Comparison of ENCODE assay signal across 8 cellular contexts in genomic region chr2:234496835-234497591, GRCh38. TPM values are rescaled to one million over a fixed set of nuclear protein-coding genes. Genes with fewer than 3 reads are reported as not detected.
DNase-seq lines count a peak whose midpoint lies in the region; ATAC-seq lines count a peak whose summit lies in the region.

ARL4C (minus strand) TSS chr2:234497081; CDS start chr2:234496586, 495 bp downstream.

- peak within 1 kb of the TSS; percentile 25 for H3K4me3 ChIP-seq in endocrine pancreas (ENCODE audit: control insufficient read depth, insufficient read depth, low read length)
- peak within 1 kb of the TSS; percentile 88 to 99 for H3K4me3 ChIP-seq in mesenchymal stem cell (ENCODE audit: insufficient read depth in 1 of 2, low read depth in 1 of 2, low read length in 2 of 2)

- peak within 1 kb of the TSS; percentile 88 for H4K8ac ChIP-seq in mesenchymal stem cell (ENCODE audit: low read length)

- H2AK5ac ChIP-seq in mesenchymal stem cell (ENCODE audit: low read length, severe bottlenecking), result peak within 1 kb of the TSS; percentile 54

- H3K36me3 ChIP-seq in endocrine pancreas (ENCODE audit: control insufficient read depth, insufficient read depth, low read length) (no peaks in the 10 kb centered on the region), mesenchymal stem cell (ENCODE audit: control insufficient read depth in 1 of 2, insufficient read depth in 2 of 2, low read depth in 1 of 2, low read length in 2 of 2) (peaks cover 9 to 13% of the 10 kb centered on the region in 2 experiments)

- under 1% methylated on average over 35 of the region's 100 CpGs for WGBS in mesenchymal stem cell

- peak; percentile 60 for DNase-seq in NK-92 treated with Interleukin-12 subunit alpha and Interleukin-12 subunit beta, amount 100 ng/mL, for 24 hours (lab: John Stamatoyannopoulos, UW)
- DNase-seq in NK-92 (lab: John Stamatoyannopoulos, UW; ENCODE audit: unreplicated experiment) (no peak), NCI-H460 (ENCODE audit: extremely low read depth, low read depth) (peak; percentile 62), mesenchymal stem cell (peak; percentile 82)
- DNase-seq in activated CD8-positive, alpha-beta memory T cell treated with anti-CD3 and anti-CD28 coated beads, Interleukin-2, amount 50 U/mL, for 1 hour (ENCODE audit: extremely low read depth), result peak; percentile 45
- DNase-seq in stimulated activated naive CD8-positive, alpha-beta T cell treated with anti-CD3 and anti-CD28 coated beads, Interleukin-15, Interleukin-2, amounts not matched to agents 100 U/mL and 50 U/mL, for 24 hours, result peak; percentile 71

- H3K9ac ChIP-seq in endocrine pancreas (ENCODE audit: control insufficient read depth, insufficient read depth, low read length) (peak within 1 kb of the TSS; percentile 60), mesenchymal stem cell (ENCODE audit: low read length) (peak within 1 kb of the TSS; percentile 93)

- H3K4me1 ChIP-seq in endocrine pancreas (ENCODE audit: control insufficient read depth, insufficient read depth, low read length), result no peaks in the 10 kb centered on the region
- peaks cover 12% of the 10 kb centered on the region for H3K4me1 ChIP-seq in mesenchymal stem cell (ENCODE audit: control insufficient read depth, insufficient read depth, low read depth, low read length)

- peak within 1 kb of the TSS; percentile 41 to 44 for H3K4ac ChIP-seq in mesenchymal stem cell (ENCODE audit: low read depth in 1 of 2, low read length in 2 of 2)

- H3K9me3 ChIP-seq in endocrine pancreas (ENCODE audit: control insufficient read depth, low read length) (no peaks in the 10 kb centered on the region), mesenchymal stem cell (ENCODE audit: control insufficient read depth, low read length) (no peaks in the 10 kb centered on the region)

- peak within 1 kb of the TSS; percentile 12 to 44 for H3K14ac ChIP-seq in mesenchymal stem cell (ENCODE audit: low read length in 2 of 2)

- H3K23ac ChIP-seq in mesenchymal stem cell (ENCODE audit: low read length in 2 of 2), result peak within 1 kb of the TSS in 1 of 2 experiments; percentile 95

- H2AFZ ChIP-seq in mesenchymal stem cell (ENCODE audit: low read depth, low read length), result peak within 1 kb of the TSS; percentile 47

- H2BK12ac ChIP-seq in mesenchymal stem cell (ENCODE audit: low read length in 2 of 2), result peak within 1 kb of the TSS; percentile 60

- peak within 1 kb of the TSS; percentile 96 for H2BK5ac ChIP-seq in mesenchymal stem cell (ENCODE audit: low read depth, low read length, poor library complexity, severe bottlenecking)

- H3K27me3 ChIP-seq in endocrine pancreas (ENCODE audit: control insufficient read depth, insufficient read depth, low read length) (no peaks in the 10 kb centered on the region), mesenchymal stem cell (ENCODE audit: control insufficient read depth in 1 of 2, insufficient read depth in 1 of 2, low read length in 2 of 2) (no peaks in the 10 kb centered on the region)

- peak within 1 kb of the TSS; percentile 63 to 93 for H3K18ac ChIP-seq in mesenchymal stem cell (ENCODE audit: low read depth in 1 of 2, low read length in 2 of 2)

- peak within 1 kb of the TSS; percentile 86 for H2BK15ac ChIP-seq in mesenchymal stem cell (ENCODE audit: low read depth, poor library complexity, severe bottlenecking)

- H3K4me2 ChIP-seq in mesenchymal stem cell (ENCODE audit: low read length, poor library complexity, severe bottlenecking), result peak within 1 kb of the TSS; percentile 87

- H3K79me1 ChIP-seq in mesenchymal stem cell (replicated peaks; ENCODE audit: low read length, poor library complexity, severe bottlenecking), result peaks cover 12% of the 10 kb centered on the region

- peak within 1 kb of the TSS; percentile 89 for H2BK120ac ChIP-seq in mesenchymal stem cell (ENCODE audit: low read depth, low read length)

- ATAC-seq in HG02970 (IDR thresholded peaks at IDR 0.05; ENCODE audit: low FRiP score, unreplicated experiment), result peak; percentile 49
- peak; percentile 50 for ATAC-seq in stimulated activated naive CD8-positive, alpha-beta T cell treated with anti-CD3 and anti-CD28 coated beads, Interleukin-15, Interleukin-2, amounts not matched to agents 100 U/mL and 50 U/mL, for 24 hours

- H4K91ac ChIP-seq in mesenchymal stem cell (ENCODE audit: low read length), result peak within 1 kb of the TSS; percentile 84

- H3K27ac ChIP-seq in mesenchymal stem cell (ENCODE audit: low read length, poor library complexity, severe bottlenecking), result peak within 1 kb of the TSS; percentile 96

RNA-seq across cellular contexts. Expression of gene ARL4C, which starts in this region (rescaled TPM):
- 0.69 and 1.2 TPM in 2 replicates for total RNA-seq in NCI-H460 (2014; rRNA removed; shearing (Covaris generic))
- polyA plus RNA-seq in NCI-H460 (2014; cell fraction: nucleus; rRNA removed), result 0.13 and 0.38 TPM in 2 replicates
- polyA plus RNA-seq in mesenchymal stem cell (2013, experiment 1 of 2), result 16.2 TPM
- polyA plus RNA-seq in mesenchymal stem cell (2013, experiment 2 of 2), result 15.9 TPM
